Comparison of ENCODE assay signal across 8 cellular contexts in the genomic region with DNA sequence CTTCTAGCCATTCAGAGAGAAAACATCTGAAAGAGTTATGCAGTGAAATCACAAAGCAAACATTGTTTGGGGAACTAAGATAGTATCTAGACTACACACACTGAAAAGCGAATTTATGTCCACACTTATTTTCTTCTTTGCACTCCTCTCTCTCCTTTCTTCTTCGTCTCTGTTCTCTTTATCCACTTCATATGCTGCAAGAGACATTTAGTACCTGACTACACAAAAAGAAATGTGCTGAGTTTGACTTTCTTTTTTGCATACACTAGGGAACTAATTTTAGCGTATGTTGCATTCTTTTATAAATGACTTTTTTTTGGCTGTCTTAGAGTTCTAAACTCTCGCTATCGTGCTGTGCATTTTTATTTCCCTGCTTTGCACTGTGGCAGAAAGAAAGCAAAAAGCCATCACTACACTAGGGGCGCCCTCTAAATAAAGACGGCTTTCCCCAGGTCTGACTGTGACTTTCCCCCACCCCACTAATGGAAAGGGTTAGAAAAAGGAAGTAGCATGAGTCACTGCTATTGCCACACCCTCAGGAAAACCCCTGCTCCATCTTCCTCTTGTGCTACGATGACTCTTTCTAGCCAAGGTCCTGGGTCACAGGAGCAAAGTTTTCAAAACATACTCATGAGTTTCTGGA.
A peak's percentile ranks its signal among the peaks of the same experiment; 100 is the strongest.
DNase-seq lines count a peak whose midpoint lies in the region; ATAC-seq and TF ChIP-seq lines count a peak whose summit lies in the region.

No MANE protein-coding gene starts in this region.

- H3K27me3 Mint-ChIP-seq in activated naive CD8-positive, alpha-beta T cell treated with anti-CD3 and anti-CD28 coated beads for 36 hours = peaks cover 4% of the 10 kb centered on the region

- H3K4me3 ChIP-seq in BJ (ENCODE audit: low read depth, low read length) (peak overlapping the region; percentile 14; the same call in 1 of the 2 replicates), hepatocyte (no peak overlapping the region)

- 68% methylated on average over 8 of the region's 8 CpGs for WGBS in hepatocyte (ENCODE audit: low lambda C conversion rate, missing lambda C conversion rate)

- no peaks in the 10 kb centered on the region for H3K9me2 ChIP-seq in hepatocyte (replicated peaks; ENCODE audit: insufficient read depth)

- peak overlapping the region; percentile 90 for H3K27ac ChIP-seq in hepatocyte

- H3K9me3 Mint-ChIP-seq in activated naive CD8-positive, alpha-beta T cell treated with anti-CD3 and anti-CD28 coated beads for 36 hours = peaks cover 30% of the 10 kb centered on the region

- no peaks in the 10 kb centered on the region for H3K79me2 ChIP-seq in hepatocyte

- H3K27ac Mint-ChIP-seq in activated naive CD8-positive, alpha-beta T cell treated with anti-CD3 and anti-CD28 coated beads for 36 hours = peak overlapping the region; percentile 91

- H3K36me3 ChIP-seq in BJ (ENCODE audit: control insufficient read depth, insufficient read depth, low read length) (no peaks in the 10 kb centered on the region), hepatocyte (replicated peaks; ENCODE audit: insufficient read depth, low read depth) (no peaks in the 10 kb centered on the region)

- POLR2A ChIA-PET in BJ (lab: Charles Lee) = no interaction called here

- H3K9me3 ChIP-seq in hepatocyte (ENCODE audit: low read depth) = no peaks in the 10 kb centered on the region

- H3K27me3 ChIP-seq in BJ (ENCODE audit: control insufficient read depth, insufficient read depth, low read length) (no peaks in the 10 kb centered on the region), hepatocyte (no peaks in the 10 kb centered on the region)

- no peaks in the 10 kb centered on the region for H4K20me1 ChIP-seq in hepatocyte (ENCODE audit: insufficient read depth, poor library complexity, severe bottlenecking)

- CTCF ChIA-PET in BJ (lab: Yijun Ruan, JAX) = interaction anchor here (0.6 to 1.0 kb wide), 3 partner anchors 31 to 122 kb away, joined by 3 read pairs; no protein-coding TSS in a partner anchor

- H3K4me2 ChIP-seq in hepatocyte = peak overlapping the region; percentile 58

- peak; percentile 56 for DNase-seq in BJ (ENCODE audit: low read depth)
- peak; percentile 99 for DNase-seq in SKM-1 treated with dmso at 0.1 percent for 144 hours (lab: John Stamatoyannopoulos, UW; ENCODE audit: unreplicated experiment)
- peak; percentile 74 for DNase-seq in activated naive CD8-positive, alpha-beta T cell treated with anti-CD3 and anti-CD28 coated beads for 36 hours
- peak; percentile 70 for DNase-seq in hepatocyte (ENCODE audit: low spot score)
- peak; percentile 29 to 59 for DNase-seq in stimulated activated CD4-positive, alpha-beta T cell treated with anti-CD3 and anti-CD28 coated beads, Interleukin-1b, Interleukin-23, amount 100 ng/mL, for 4 hours (ENCODE audit: low read depth in 2 of 2)
- no peak for DNase-seq in NCI-H2107 treated with DMSO at 0.1 percent for 48 hours (lab: John Stamatoyannopoulos, UW; ENCODE audit: unreplicated experiment)

- peaks cover 25% of the 10 kb centered on the region for H3K4me1 Mint-ChIP-seq in activated naive CD8-positive, alpha-beta T cell treated with anti-CD3 and anti-CD28 coated beads for 36 hours

- peak overlapping the region; percentile 81 for H3K4me3 Mint-ChIP-seq in activated naive CD8-positive, alpha-beta T cell treated with anti-CD3 and anti-CD28 coated beads for 36 hours

- peak; percentile 44 for TF ChIP-seq CTCF in BJ (IDR thresholded peaks at IDR 0.05; ENCODE audit: insufficient read depth, low read depth, low read length)
- peak; percentile 21 for TF ChIP-seq CTCF in hepatocyte (IDR thresholded peaks at IDR 0.05; ENCODE audit: poor library complexity)

- peak; percentile 98 for ATAC-seq in GM19351 (IDR thresholded peaks at IDR 0.05; ENCODE audit: unreplicated experiment)
- ATAC-seq in HG03439 (IDR thresholded peaks at IDR 0.05; ENCODE audit: unreplicated experiment) = peak; percentile 94

- H3K36me3 Mint-ChIP-seq in activated naive CD8-positive, alpha-beta T cell treated with anti-CD3 and anti-CD28 coated beads for 36 hours = peaks cover 24% of the 10 kb centered on the region

- no peak overlapping the region for H2AFZ ChIP-seq in hepatocyte

- peaks cover 19% of the 10 kb centered on the region for H3K4me1 ChIP-seq in hepatocyte (ENCODE audit: insufficient read depth)
